ENCODE assay signal across 11 cellular contexts in genomic region chr17:66365903-66366302, GRCh38.
"Had no signal": no experiment of that assay in that cellular context is flagged by ENCODE, and none has a peak within 500 bp of the region (broad histone marks: within the 10 kb centered on the region; RNA-seq: fewer than 3 reads in every experiment).

No MANE protein-coding gene starts in this region.

- H3K4me3 ChIP-seq: cardiac muscle cell, esophagus muscularis mucosa, transverse colon had no signal

- H3K9me3 Mint-ChIP-seq: activated naive CD8-positive, alpha-beta T cell treated with anti-CD3 and anti-CD28 coated beads, Interleukin-2, amount 10 ng/mL, durations not matched to agents 7 days and 5 days; naive thymus-derived CD8-positive, alpha-beta T cell had no signal

- H3K27ac Mint-ChIP-seq: activated naive CD8-positive, alpha-beta T cell treated with anti-CD3 and anti-CD28 coated beads, Interleukin-2, amount 10 ng/mL, durations not matched to agents 7 days and 5 days had no signal

- H3K27ac ChIP-seq: cardiac muscle cell, esophagus muscularis mucosa, transverse colon had no signal

- ATAC-seq: naive thymus-derived CD8-positive, alpha-beta T cell had no signal

- H3K36me3 ChIP-seq: cardiac muscle cell, esophagus muscularis mucosa, transverse colon had no signal

- DNase-seq: activated CD4-positive, alpha-beta T cell treated with anti-CD3 and anti-CD28 coated beads for 1 hour; activated gamma-delta T cell; activated naive CD8-positive, alpha-beta T cell treated with anti-CD3 and anti-CD28 coated beads, Interleukin-2, amount 10 ng/mL, durations not matched to agents 7 days and 5 days; activated T-cell treated with anti-CD3 and anti-CD28 coated beads for 4 hours; foreskin fibroblast; naive thymus-derived CD8-positive, alpha-beta T cell; posterior cingulate gyrus; substantia nigra; transverse colon had no signal

- H3K9me3 ChIP-seq: esophagus muscularis mucosa, transverse colon had no signal

- H3K27me3 Mint-ChIP-seq: activated naive CD8-positive, alpha-beta T cell treated with anti-CD3 and anti-CD28 coated beads, Interleukin-2, amount 10 ng/mL, durations not matched to agents 7 days and 5 days; naive thymus-derived CD8-positive, alpha-beta T cell had no signal
